In the genomic region with DNA sequence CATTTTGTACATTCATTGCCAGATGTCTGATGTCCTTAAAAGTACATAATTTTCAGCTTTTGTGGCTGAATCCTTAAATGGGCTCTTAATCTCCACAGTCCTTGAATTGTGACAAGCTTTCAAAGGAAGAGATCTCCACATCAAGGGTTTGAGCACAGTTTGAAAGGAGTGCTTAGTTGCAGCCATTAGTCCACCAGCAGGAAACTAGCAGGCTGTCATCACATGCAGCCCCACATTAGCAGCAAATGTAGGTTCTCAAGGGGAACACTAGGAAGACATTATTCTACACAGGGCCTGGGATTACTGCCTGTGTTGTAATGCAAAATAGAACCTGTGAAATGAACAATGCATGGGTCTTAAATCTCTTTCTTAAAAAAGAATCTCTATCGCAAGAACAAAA, we compare ENCODE assay signal across 1 cellular context.
TF ChIP-seq lines count a peak whose summit lies in the region.

No MANE protein-coding gene starts in this region.

TF ChIP-seq in H1, 55 proteins besides CTCF, POLR2A, EP300 and RAD21:
- no peak for TF ChIP-seq FOSL1 (IDR thresholded peaks at IDR 0.05; ENCODE audit: insufficient read depth, low read depth, low read length)
- peak; percentile 85 for TF ChIP-seq NANOG (IDR thresholded peaks at IDR 0.05; ENCODE audit: insufficient read depth, low read depth, low read length, poor library complexity, severe bottlenecking)
